8 cellular contexts compared by ENCODE assay signal in genomic region chr22:49967333-49968241, GRCh38. TPM values are rescaled to one million over a fixed set of nuclear protein-coding genes. Genes with fewer than 3 reads are reported as not detected.
DNase-seq lines count a peak whose midpoint lies in the region; ATAC-seq, FAIRE-seq and TF ChIP-seq lines count a peak whose summit lies in the region.

No MANE protein-coding gene starts in this region.

- no peaks in the 10 kb centered on the region for H3K9me3 Mint-ChIP-seq in memory B cell

- H3K4me3 ChIP-seq in K562 (no peak overlapping the region), testis (no peak overlapping the region)

- H3K36me3 ChIP-seq in K562 (ENCODE audit: control insufficient read depth, insufficient read depth, low read length) (peaks cover 26% of the 10 kb centered on the region; the same call in 1 of the 3 replicates), testis (ENCODE audit: low read depth, missing control alignments) (no peaks in the 10 kb centered on the region)

- TF ChIP-seq RAD21 in K562 (CRISPR knock-in tag; conservative IDR thresholded peaks at IDR 0.05 in 1 of 2, IDR thresholded peaks at IDR 0.05 in 1 of 2): no peak

- no peak overlapping the region for H3K4me3 Mint-ChIP-seq in memory B cell

- no TSS peak for BruUV-seq in K562 (replicated peaks; lab: Mats Ljungman, UMichigan)

- H3K4me2 ChIP-seq in K562 (ENCODE audit: insufficient read depth, low read length): no peak overlapping the region

- no peak overlapping the region for H2AFZ ChIP-seq in K562 (ENCODE audit: low read depth, low read length)

- H4K20me1 ChIP-seq in K562 (replicated peaks; ENCODE audit: control insufficient read depth, insufficient read depth, low read length): peaks cover 7% of the 10 kb centered on the region

- 57% methylated on average over 25 of the region's 38 CpGs for WGBS in K562 (ENCODE audit: insufficient coverage, low coverage, missing lambda C conversion rate)
- WGBS in testis, 2 donors: 35 to 53% methylated on average over 15 to 38 of the region's 38 CpGs

- no peak for ATAC-seq in K562
- ATAC-seq in memory B cell (ENCODE audit: low read depth): peak; percentile 29
- no peak for ATAC-seq in HG03135 (IDR thresholded peaks at IDR 0.05; ENCODE audit: unreplicated experiment)
- no peak for ATAC-seq in GM21786 (IDR thresholded peaks at IDR 0.05; ENCODE audit: unreplicated experiment)

- H3K27me3 Mint-ChIP-seq in memory B cell: no peaks in the 10 kb centered on the region

- TF ChIP-seq EP300 in K562 (IDR thresholded peaks at IDR 0.05; ENCODE audit: low read length): no peak

- H3K9me1 ChIP-seq in K562 (ENCODE audit: control insufficient read depth, insufficient read depth, low read length): peaks cover 4% of the 10 kb centered on the region

- H3K79me2 ChIP-seq in K562 (ENCODE audit: control insufficient read depth, insufficient read depth, low read length): peaks cover 17% of the 10 kb centered on the region

- intact Hi-C loops in K562 (cut with micrococcal nuclease) (no loop called here), testis (cut with DNase I; ENCODE audit: low total_unique reads) (no loop called here)

- peak overlapping the region in 1 of 2 experiments; percentile 52; a peak in 2 of 4 replicates for H3K9ac ChIP-seq in K562 (ENCODE audit: insufficient read depth in 1 of 2, low read depth in 2 of 2, low read length in 2 of 2)

- H3K4me1 ChIP-seq in K562 (replicated peaks in 1 of 2; ENCODE audit: control insufficient read depth in 2 of 2, insufficient read depth in 2 of 2, low read length in 2 of 2): peaks cover 26 to 100% of the 10 kb centered on the region in 2 experiments
- peaks cover 71% of the 10 kb centered on the region for H3K4me1 ChIP-seq in testis

- H3K4me1 Mint-ChIP-seq in memory B cell: peaks cover 39% of the 10 kb centered on the region

- TF ChIP-seq CTCF in K562 (IDR thresholded peaks at IDR 0.05 in 2 of 3, conservative IDR thresholded peaks at IDR 0.05 in 1 of 3; ENCODE audit: insufficient read depth in 2 of 3, low read depth in 1 of 3, low read length in 3 of 3): no peak
- no peak for TF ChIP-seq CTCF in testis (IDR thresholded peaks at IDR 0.05)

- CTCF ChIA-PET in K562 (lab: Yijun Ruan, JAX; ENCODE audit: low intra/inter-chr PET ratio): no interaction called here

- H3K36me3 Mint-ChIP-seq in memory B cell: no peaks in the 10 kb centered on the region

- no peaks in the 10 kb centered on the region for H3K9me3 ChIP-seq in K562 (replicated peaks; ENCODE audit: control insufficient read depth, insufficient read depth, low read depth, low read length)
- no peaks in the 10 kb centered on the region for H3K9me3 ChIP-seq in testis

- POLR2A ChIA-PET in K562 (lab: Yijun Ruan, JAX): interaction anchor here (0.6 to 2.2 kb wide), 6 partner anchors 16 to 175 kb away, joined by 3 to 9 read pairs (median 4); no protein-coding TSS in a partner anchor

- TF ChIP-seq POLR2A in K562 (conservative IDR thresholded peaks at IDR 0.05): no peak
- TF ChIP-seq POLR2A in testis (IDR thresholded peaks at IDR 0.05): no peak

- H3K27ac ChIP-seq in K562 (ENCODE audit: extremely low read depth, low read depth, low read length): peak overlapping the region; percentile 33; the same call in 1 of the 3 replicates
- peak overlapping the region; percentile 88 to 95 for H3K27ac ChIP-seq in testis

- H3K27me3 ChIP-seq in K562 (ENCODE audit: control insufficient read depth in 2 of 2, insufficient read depth in 2 of 2, low read length in 2 of 2): no peaks in the 10 kb centered on the region
- H3K27me3 ChIP-seq in testis: no peaks in the 10 kb centered on the region

- peak overlapping the region; percentile 91 for H3K27ac Mint-ChIP-seq in memory B cell

- no peak for FAIRE-seq in K562 (lab: Jason Lieb, UNC)

- peak; percentile 34 for DNase-seq in activated CD4-positive, CD25-positive, alpha-beta regulatory T cell treated with anti-CD3 and anti-CD28 coated beads, Interleukin-2, amount 50 U/mL, for 72 hours
- no peak for DNase-seq in activated CD4-positive, CD25-positive, alpha-beta regulatory T cell (lab: John Stamatoyannopoulos, UW)
- no peak for DNase-seq in K562 (ENCODE audit: extremely low read depth in 1 of 4, low spot score in 3 of 4)
- DNase-seq in memory B cell (ENCODE audit: low spot score in 2 of 2): peak in 1 of 2 donors; percentile 61
- DNase-seq in testis: peak; percentile 79
- no peak for DNase-seq in Kasumi-1 (lab: John Stamatoyannopoulos, UW)

- in situ Hi-C loops in K562 (cut with MboI): no loop called here

RNA-seq across cellular contexts. Expression of gene PIM3, which starts 7.0 kb away (rescaled TPM):
- 8.4 and 19.1 TPM in 2 replicates for total RNA-seq in K562 (2011; cell fraction: chromatin; rRNA removed; ENCODE audit: low replicate concordance)
- total RNA-seq in K562 (2011; cell fraction: nucleolus; rRNA removed): 31.2 and 35.0 TPM in 2 replicates
- total RNA-seq in K562 (2011; cell fraction: nucleoplasm; rRNA removed): 9.8 and 13.2 TPM in 2 replicates
- 37.0 and 41.1 TPM in 2 replicates for total RNA-seq in K562 (2014; rRNA removed)
- total RNA-seq in K562 (2014; rRNA removed; fragmentation: Illumina TruSeq; extraction: Trizol): 4.2 and 4.3 TPM in 2 replicates
- total RNA-seq in K562 (2015; rRNA removed; fragmentation: Illumina TruSeq; extraction: Trizol): 11.9 and 13.8 TPM in 2 replicates
- 40.5 and 41.3 TPM in 2 replicates for total RNA-seq in K562 (2021)
- 5.3 and 8.0 TPM in 2 replicates for polyA plus RNA-seq in K562 (2011; rRNA removed)
- 13.4 and 28.9 TPM in 2 replicates for polyA plus RNA-seq in K562 (2011; cell fraction: cytosol; rRNA removed)
- 36.6 and 49.9 TPM in 2 replicates for polyA plus RNA-seq in K562 (2011; cell fraction: nucleus; rRNA removed)
- polyA plus RNA-seq in K562 (2012): 18.0 and 35.9 TPM in 2 replicates
- 4.4 and 11.4 TPM in 2 replicates for polyA plus RNA-seq in K562 (2014; fragmentation: Illumina TruSeq; extraction: Trizol)
- polyA plus RNA-seq in K562 (2014; fragmentation: Nextera tagmentation; extraction: Ambion mirVana): under 1 TPM; 0.24 to 0.57 TPM
- polyA plus RNA-seq in K562 (2014; rRNA removed): 34.1 and 35.4 TPM in 2 replicates
- 0.99 and 1.4 TPM in 2 replicates for polyA minus RNA-seq in K562 (2011; rRNA and poly(A)+ RNA removed)
- polyA minus RNA-seq in K562 (2011; cell fraction: cytosol; rRNA and poly(A)+ RNA removed): 7.1 and 7.7 TPM in 2 replicates
- 10.2 and 10.6 TPM in 2 replicates for polyA minus RNA-seq in K562 (2011; cell fraction: nucleus; rRNA and poly(A)+ RNA removed)
- 10 to 100 TPM; 68.2 to 89.9 TPM for total RNA-seq in testis
- 50.8 TPM for polyA plus RNA-seq in testis (ENCODE audit: insufficient read depth, low read depth, low replicate concordance)

RNA-seq across cellular contexts. Expression of gene IL17REL, which starts 45.0 kb away (rescaled TPM):
- 0.30 and 1.3 TPM in 2 replicates for total RNA-seq in K562 (2011; cell fraction: chromatin; rRNA removed; ENCODE audit: low replicate concordance)
- 0.53 and 0.83 TPM in 2 replicates for total RNA-seq in K562 (2011; cell fraction: nucleolus; rRNA removed)
- total RNA-seq in K562 (2011; cell fraction: nucleoplasm; rRNA removed): 0.66 and 0.76 TPM in 2 replicates
- total RNA-seq in K562 (2014; rRNA removed): 0.05 and 0.29 TPM in 2 replicates
- total RNA-seq in K562 (2014; rRNA removed; fragmentation: Illumina TruSeq; extraction: Trizol): not detected in 2 replicates
- 0.11 and 0.15 TPM in 2 replicates for total RNA-seq in K562 (2015; rRNA removed; fragmentation: Illumina TruSeq; extraction: Trizol)
- total RNA-seq in K562 (2021): 0.22 and 0.42 TPM in 2 replicates
- 0.05 and 0.06 TPM in 2 replicates for polyA plus RNA-seq in K562 (2011; rRNA removed)
- 0.03 and 0.16 TPM in 2 replicates for polyA plus RNA-seq in K562 (2011; cell fraction: cytosol; rRNA removed)
- polyA plus RNA-seq in K562 (2011; cell fraction: nucleus; rRNA removed): 0.25 and 0.57 TPM in 2 replicates
- polyA plus RNA-seq in K562 (2012): 0.17 and 0.18 TPM in 2 replicates
- polyA plus RNA-seq in K562 (2014; fragmentation: Illumina TruSeq; extraction: Trizol): 0.08 TPM in 1 of 2 replicates, not detected in the other
- polyA plus RNA-seq in K562 (2014; fragmentation: Nextera tagmentation; extraction: Ambion mirVana): not detected
- 0.08 and 0.11 TPM in 2 replicates for polyA plus RNA-seq in K562 (2014; rRNA removed)
- not detected in 2 replicates for polyA minus RNA-seq in K562 (2011; rRNA and poly(A)+ RNA removed)
- not detected in 2 replicates for polyA minus RNA-seq in K562 (2011; cell fraction: cytosol; rRNA and poly(A)+ RNA removed)
- 0.54 and 0.56 TPM in 2 replicates for polyA minus RNA-seq in K562 (2011; cell fraction: nucleus; rRNA and poly(A)+ RNA removed)
- under 1 TPM; 0.25 to 0.55 TPM for total RNA-seq in testis
- 0.30 TPM for polyA plus RNA-seq in testis (ENCODE audit: insufficient read depth, low read depth, low replicate concordance)

RNA-seq across cellular contexts. Expression of gene CRELD2, which starts 49.2 kb away (rescaled TPM):
- 25.0 and 46.1 TPM in 2 replicates for total RNA-seq in K562 (2011; cell fraction: chromatin; rRNA removed; ENCODE audit: low replicate concordance)
- 45.8 and 49.4 TPM in 2 replicates for total RNA-seq in K562 (2011; cell fraction: nucleolus; rRNA removed)
- 32.0 and 37.3 TPM in 2 replicates for total RNA-seq in K562 (2011; cell fraction: nucleoplasm; rRNA removed)
- total RNA-seq in K562 (2014; rRNA removed) (25.3 and 33.2 TPM in 2 replicates), K562 (2014; rRNA removed; fragmentation: Illumina TruSeq; extraction: Trizol) (4.9 and 6.3 TPM in 2 replicates), K562 (2015; rRNA removed; fragmentation: Illumina TruSeq; extraction: Trizol) (10.1 and 10.7 TPM in 2 replicates), K562 (2021) (19.5 and 19.8 TPM in 2 replicates), testis (10 to 100 TPM; 57.9 to 64.2 TPM)
- polyA plus RNA-seq in K562 (2011; rRNA removed) (8.8 and 12.4 TPM in 2 replicates), K562 (2014; fragmentation: Illumina TruSeq; extraction: Trizol) (6.3 and 9.3 TPM in 2 replicates), K562 (2014; fragmentation: Nextera tagmentation; extraction: Ambion mirVana) (1 to 10 TPM in 1 of 2 experiments, under 1 TPM in 1; 0.96 to 1.5 TPM), K562 (2014; rRNA removed) (19.9 and 22.4 TPM in 2 replicates), testis (ENCODE audit: insufficient read depth, low read depth, low replicate concordance) (58.3 TPM)
- 12.4 and 16.3 TPM in 2 replicates for polyA plus RNA-seq in K562 (2011; cell fraction: cytosol; rRNA removed)
- 34.7 and 37.7 TPM in 2 replicates for polyA plus RNA-seq in K562 (2011; cell fraction: nucleus; rRNA removed)
- polyA plus RNA-seq in K562 (2012): 18.1 and 28.6 TPM in 2 replicates
- polyA minus RNA-seq in K562 (2011; rRNA and poly(A)+ RNA removed): 2.1 and 2.4 TPM in 2 replicates
- 5.1 and 6.0 TPM in 2 replicates for polyA minus RNA-seq in K562 (2011; cell fraction: cytosol; rRNA and poly(A)+ RNA removed)
- 5.1 and 5.8 TPM in 2 replicates for polyA minus RNA-seq in K562 (2011; cell fraction: nucleus; rRNA and poly(A)+ RNA removed)

RNA-seq across cellular contexts. Expression of gene ALG12, which starts 49.3 kb away (rescaled TPM):
- total RNA-seq in K562 (2011; cell fraction: chromatin; rRNA removed; ENCODE audit: low replicate concordance): 6.2 and 18.5 TPM in 2 replicates
- 20.3 and 21.8 TPM in 2 replicates for total RNA-seq in K562 (2011; cell fraction: nucleolus; rRNA removed)
- 13.6 and 15.7 TPM in 2 replicates for total RNA-seq in K562 (2011; cell fraction: nucleoplasm; rRNA removed)
- total RNA-seq in K562 (2014; rRNA removed) (3.4 and 5.8 TPM in 2 replicates), K562 (2014; rRNA removed; fragmentation: Illumina TruSeq; extraction: Trizol) (0.83 and 2.0 TPM in 2 replicates), K562 (2015; rRNA removed; fragmentation: Illumina TruSeq; extraction: Trizol) (3.7 and 3.8 TPM in 2 replicates), K562 (2021) (8.5 and 11.0 TPM in 2 replicates), testis (10 to 100 TPM; 11.9 to 18.3 TPM)
- polyA plus RNA-seq in K562 (2011; rRNA removed) (2.6 and 3.9 TPM in 2 replicates), K562 (2014; fragmentation: Illumina TruSeq; extraction: Trizol) (4.0 and 7.3 TPM in 2 replicates), K562 (2014; fragmentation: Nextera tagmentation; extraction: Ambion mirVana) (under 1 TPM; 0.20 to 0.62 TPM), K562 (2014; rRNA removed) (4.9 and 5.8 TPM in 2 replicates), testis (ENCODE audit: insufficient read depth, low read depth, low replicate concordance) (10.6 TPM)
- 2.9 and 4.5 TPM in 2 replicates for polyA plus RNA-seq in K562 (2011; cell fraction: cytosol; rRNA removed)
- 14.0 and 20.4 TPM in 2 replicates for polyA plus RNA-seq in K562 (2011; cell fraction: nucleus; rRNA removed)
- polyA plus RNA-seq in K562 (2012): 8.3 and 9.5 TPM in 2 replicates
- polyA minus RNA-seq in K562 (2011; rRNA and poly(A)+ RNA removed): 2.2 and 3.7 TPM in 2 replicates
- 3.6 and 3.7 TPM in 2 replicates for polyA minus RNA-seq in K562 (2011; cell fraction: cytosol; rRNA and poly(A)+ RNA removed)
- polyA minus RNA-seq in K562 (2011; cell fraction: nucleus; rRNA and poly(A)+ RNA removed): 1.4 and 2.8 TPM in 2 replicates

Comparison
In these comparisons a context has a peak if more than half of its experiments do, and no peak if none do; other contexts are left out.
1. DNase-seq: peak in activated CD4-positive, CD25-positive, alpha-beta regulatory T cell treated with anti-CD3 and anti-CD28 coated beads, Interleukin-2, amount 50 U/mL, for 72 hours (single experiment) and testis (single experiment); none in activated CD4-positive, CD25-positive, alpha-beta regulatory T cell (0 of 4), K562 (0 of 4) and Kasumi-1 (0 of 2).